ENCODE assay signal across 11 cellular contexts in genomic region chr1:214525535-214526019, GRCh38. TPM values are rescaled to one million over a fixed set of nuclear protein-coding genes. Genes with fewer than 3 reads are reported as not detected.
DNase-seq lines count a peak whose midpoint lies in the region; ATAC-seq and TF ChIP-seq lines count a peak whose summit lies in the region.
"Had no signal": no experiment of that assay in that cellular context is flagged by ENCODE, and none has a peak within 500 bp of the region (broad histone marks: within the 10 kb centered on the region; RNA-seq: fewer than 3 reads in every experiment).

No MANE protein-coding gene starts in this region.

- TF ChIP-seq CTCF in GM12864 (IDR thresholded peaks at IDR 0.05; ENCODE audit: low read depth, low read length, missing control alignments) = no peak
- TF ChIP-seq CTCF in Panc1 (IDR thresholded peaks at IDR 0.05) = no peak
- no peak for TF ChIP-seq CTCF in kidney epithelial cell (IDR thresholded peaks at IDR 0.05; ENCODE audit: insufficient read depth, low read length, poor library complexity, severe bottlenecking)

- no TSS peak for BruUV-seq in Panc1 (replicated peaks; lab: Mats Ljungman, UMichigan)

- ATAC-seq in Panc1 (no peak), HG02970 (IDR thresholded peaks at IDR 0.05; ENCODE audit: low FRiP score, unreplicated experiment) (no peak), GM18520 (IDR thresholded peaks at IDR 0.05; ENCODE audit: unreplicated experiment) (no peak)
- ATAC-seq: activated T-cell treated with anti-CD3 and anti-CD28 coated beads, Interleukin-2, amount 50 U/mL, for 72 hours had no signal

- no peaks in the 10 kb centered on the region for H3K36me3 ChIP-seq in Panc1 (ENCODE audit: control insufficient read depth, insufficient read depth, low read length)
- peaks cover 2% of the 10 kb centered on the region for H3K36me3 ChIP-seq in kidney epithelial cell (ENCODE audit: control insufficient read depth, insufficient read depth, low read length)

- POLR2A ChIA-PET in Panc1 (lab: Charles Lee) = no interaction called here

- no peak overlapping the region for H3K4me3 ChIP-seq in GM12864 (ENCODE audit: low read depth, low read length)
- H3K4me3 ChIP-seq in Panc1 (ENCODE audit: low read depth in 2 of 2, low read length in 2 of 2) = no peak overlapping the region
- no peak overlapping the region for H3K4me3 ChIP-seq in kidney epithelial cell (ENCODE audit: low read depth, low read length)

- CTCF ChIA-PET in Panc1 (lab: Charles Lee) = no interaction called here

- DNase-seq in GM12864 (ENCODE audit: low read depth) = peak; percentile 3
- peak; percentile 88 for DNase-seq in H4 (ENCODE audit: low spot score)
- DNase-seq in Panc1 (ENCODE audit: low read depth, low spot score) = no peak
- peak; percentile 80 for DNase-seq in kidney epithelial cell (ENCODE audit: low read depth)
- no peak for DNase-seq in cerebellum (ENCODE audit: low spot score)
- no peak for DNase-seq in DMS79 treated with DMSO at 0.1 percent for 48 hours (lab: John Stamatoyannopoulos, UW)
- DNase-seq: activated T-cell treated with anti-CD3 and anti-CD28 coated beads, Interleukin-2, amount 50 U/mL, for 72 hours; effector CD8-positive, alpha-beta T cell; substantia nigra had no signal

- H3K27me3 ChIP-seq in Panc1 (ENCODE audit: control insufficient read depth, insufficient read depth, low read length) = no peaks in the 10 kb centered on the region
- no peaks in the 10 kb centered on the region for H3K27me3 ChIP-seq in kidney epithelial cell (ENCODE audit: control insufficient read depth, insufficient read depth, low read length)

- no peaks in the 10 kb centered on the region for H3K9me3 ChIP-seq in Panc1 (ENCODE audit: control insufficient read depth, insufficient read depth, low read depth, low read length)

- peaks cover 73% of the 10 kb centered on the region for H3K4me1 ChIP-seq in Panc1 (ENCODE audit: control insufficient read depth, insufficient read depth, low read length)

- peak overlapping the region; percentile 68 for H3K27ac ChIP-seq in Panc1 (ENCODE audit: low read length)

- intact Hi-C loops in Panc1 (cut with micrococcal nuclease; ENCODE audit: unreplicated experiment) = no loop called here

- in situ Hi-C loops in Panc1 (cut with HindIII; ENCODE audit: low pct_unique_long_range_greater_than_20kb, low sequenced_read_pairs) = no loop called here

RNA-seq across cellular contexts. Expression of gene PTPN14, which starts 25.8 kb away (rescaled TPM):
- 6.2 and 7.5 TPM in 2 replicates for total RNA-seq in H4 (2014; rRNA removed; shearing (Covaris generic))
- total RNA-seq in Panc1 (2021; ENCODE audit: unreplicated experiment) (209 TPM), kidney epithelial cell (30.7 and 37.4 TPM in 2 replicates), cerebellum (6.0 TPM)
- 50.0 TPM for polyA plus RNA-seq in Panc1 (2012; ENCODE audit: insufficient read length)

Comparison
In these comparisons a context has a peak if more than half of its experiments do, and no peak if none do; other contexts are left out.
1. DNase-seq: peak in GM12864 (single experiment), H4 (single experiment) and kidney epithelial cell (single experiment); none in Panc1 (single experiment), cerebellum (single experiment) and DMS79 treated with DMSO at 0.1 percent for 48 hours (single experiment).